In the genomic region with DNA sequence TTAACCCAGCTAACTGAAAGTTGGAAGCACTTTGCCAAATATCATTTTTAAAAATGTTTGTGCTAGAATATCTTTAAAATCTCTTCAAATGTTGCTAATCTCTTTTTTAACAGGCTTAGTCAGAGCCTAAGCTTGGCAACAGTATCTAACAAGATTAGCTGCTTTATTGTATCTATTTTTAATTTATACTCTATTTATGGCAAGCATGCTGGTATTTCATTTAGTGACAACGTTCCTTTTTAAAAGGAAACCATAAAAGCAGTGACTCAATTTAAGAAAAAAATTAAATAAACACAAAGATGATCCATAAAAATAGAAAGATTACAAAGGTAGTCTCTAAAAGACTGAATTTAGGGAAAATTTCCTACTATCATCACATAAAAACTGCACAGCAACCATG, we compare ENCODE assay signal across 19 cellular contexts. TPM values are rescaled to one million over a fixed set of nuclear protein-coding genes. Genes with fewer than 3 reads are reported as not detected.
DNase-seq lines count a peak whose midpoint lies in the region; ATAC-seq, FAIRE-seq and TF ChIP-seq lines count a peak whose summit lies in the region.
"Had no signal": no experiment of that assay in that cellular context is flagged by ENCODE, and none has a peak within 500 bp of the region (broad histone marks: within the 10 kb centered on the region; RNA-seq: fewer than 3 reads in every experiment).

No MANE protein-coding gene starts in this region.

- peaks cover 34% of the 10 kb centered on the region for H3K4me1 Mint-ChIP-seq in activated CD8-positive, alpha-beta T cell treated with anti-CD3 and anti-CD28 coated beads for 36 hours (ENCODE audit: low read depth)
- H3K4me1 Mint-ChIP-seq in activated CD8-positive, alpha-beta T cell treated with anti-CD3 and anti-CD28 coated beads, Interleukin-2, amount 10 ng/mL, durations not matched to agents 7 days and 5 days (ENCODE audit: low read depth), result peaks cover 4% of the 10 kb centered on the region

- H3K4me3 Mint-ChIP-seq in activated CD8-positive, alpha-beta T cell treated with anti-CD3 and anti-CD28 coated beads for 36 hours, result no peak overlapping the region
- no peak overlapping the region for H3K4me3 Mint-ChIP-seq in activated CD8-positive, alpha-beta T cell treated with anti-CD3 and anti-CD28 coated beads, Interleukin-2, amount 10 ng/mL, durations not matched to agents 7 days and 5 days
- H3K4me3 Mint-ChIP-seq: activated CD4-positive, alpha-beta T cell treated with anti-CD3 and anti-CD28 coated beads, Interleukin-2, amount 10 ng/mL, durations not matched to agents 7 days and 5 days; activated naive CD8-positive, alpha-beta T cell treated with anti-CD3 and anti-CD28 coated beads, Interleukin-2, amount 50 U/mL, for 24 hours; activated T-cell treated with anti-CD3 and anti-CD28 coated beads, Interleukin-2, amount 50 U/mL, for 24 hours had no signal

- CTCF ChIA-PET in activated CD8-positive, alpha-beta T cell treated with anti-CD3 and anti-CD28 coated beads for 36 hours (lab: Charles Lee), result interaction anchor here (1.0 to 2.1 kb wide), 2 partner anchors 46 to 235 kb away, joined by 3 to 6 read pairs; partner anchors contain the start of genes NOP10 and NUTM1
- CTCF ChIA-PET in activated CD8-positive, alpha-beta T cell treated with anti-CD3 and anti-CD28 coated beads, Interleukin-2, amount 10 ng/mL, durations not matched to agents 7 days and 5 days (lab: Charles Lee), result interaction anchor here (1.0 to 1.1 kb wide), 2 partner anchors 19 to 71 kb away, joined by 3 read pairs; no protein-coding TSS in a partner anchor

- no peaks in the 10 kb centered on the region for H3K9me3 ChIP-seq in right atrium auricular region
- H3K9me3 ChIP-seq in subcutaneous abdominal adipose tissue (ENCODE audit: control insufficient read depth in 5 of 5, low read length in 5 of 5), result no peaks in the 10 kb centered on the region

- H3K27ac ChIP-seq in right atrium auricular region (peak overlapping the region; percentile 51 to 63), subcutaneous abdominal adipose tissue (ENCODE audit: low read depth, low read length) (peak overlapping the region; percentile 19)
- H3K27ac ChIP-seq: skin epidermis had no signal

- H3K27ac Mint-ChIP-seq in activated CD8-positive, alpha-beta T cell treated with anti-CD3 and anti-CD28 coated beads for 36 hours, result peak overlapping the region; percentile 12
- H3K27ac Mint-ChIP-seq in activated CD8-positive, alpha-beta T cell treated with anti-CD3 and anti-CD28 coated beads, Interleukin-2, amount 10 ng/mL, durations not matched to agents 7 days and 5 days, result no peak overlapping the region
- H3K27ac Mint-ChIP-seq: activated CD4-positive, alpha-beta T cell treated with anti-CD3 and anti-CD28 coated beads, Interleukin-2, amount 10 ng/mL, durations not matched to agents 7 days and 5 days; activated T-cell treated with anti-CD3 and anti-CD28 coated beads, Interleukin-2, amount 50 U/mL, for 24 hours had no signal

- TF ChIP-seq CTCF in activated CD8-positive, alpha-beta T cell treated with anti-CD3 and anti-CD28 coated beads for 36 hours (IDR thresholded peaks at IDR 0.05), result no peak
- no peak for TF ChIP-seq CTCF in right atrium auricular region (IDR thresholded peaks at IDR 0.05)

- peaks cover 12% of the 10 kb centered on the region for H3K36me3 Mint-ChIP-seq in activated CD8-positive, alpha-beta T cell treated with anti-CD3 and anti-CD28 coated beads for 36 hours (ENCODE audit: low read depth)
- peaks cover 17% of the 10 kb centered on the region for H3K36me3 Mint-ChIP-seq in activated CD8-positive, alpha-beta T cell treated with anti-CD3 and anti-CD28 coated beads, Interleukin-2, amount 10 ng/mL, durations not matched to agents 7 days and 5 days (ENCODE audit: low read depth)

- POLR2A ChIA-PET in activated CD8-positive, alpha-beta T cell treated with anti-CD3 and anti-CD28 coated beads for 36 hours (lab: Charles Lee), result no interaction called here
- POLR2A ChIA-PET in activated CD8-positive, alpha-beta T cell treated with anti-CD3 and anti-CD28 coated beads, Interleukin-2, amount 10 ng/mL, durations not matched to agents 7 days and 5 days (lab: Charles Lee), result no interaction called here

- DNase-seq in activated CD8-positive, alpha-beta T cell treated with anti-CD3 and anti-CD28 coated beads for 36 hours, result no peak
- DNase-seq in activated CD8-positive, alpha-beta T cell treated with anti-CD3 and anti-CD28 coated beads, Interleukin-2, amount 10 ng/mL, durations not matched to agents 7 days and 5 days, result no peak
- no peak for DNase-seq in right atrium auricular region (ENCODE audit: low spot score)
- no peak for DNase-seq in COLO829 (ENCODE audit: low spot score)
- DNase-seq in frontal cortex (ENCODE audit: low spot score in 2 of 2), result no peak
- DNase-seq: 8988T; activated CD4-positive, alpha-beta T cell treated with anti-CD3 and anti-CD28 coated beads, Interleukin-2, amount 10 ng/mL, durations not matched to agents 7 days and 5 days; activated naive CD8-positive, alpha-beta T cell treated with anti-CD3 and anti-CD28 coated beads, Interleukin-2, amount 50 U/mL, for 24 hours; activated T-cell treated with anti-CD3 and anti-CD28 coated beads, Interleukin-2, amount 50 U/mL, for 24 hours; islet precursor cell; NCI-H1930; NCI-H524 treated with DMSO at 0.1 percent for 48 hours; trophoblast cell had no signal

- H3K27me3 Mint-ChIP-seq in activated CD8-positive, alpha-beta T cell treated with anti-CD3 and anti-CD28 coated beads for 36 hours, result no peaks in the 10 kb centered on the region
- H3K27me3 Mint-ChIP-seq in activated CD8-positive, alpha-beta T cell treated with anti-CD3 and anti-CD28 coated beads, Interleukin-2, amount 10 ng/mL, durations not matched to agents 7 days and 5 days (ENCODE audit: low read depth), result no peaks in the 10 kb centered on the region
- H3K27me3 Mint-ChIP-seq: activated CD4-positive, alpha-beta T cell treated with anti-CD3 and anti-CD28 coated beads, Interleukin-2, amount 10 ng/mL, durations not matched to agents 7 days and 5 days; activated naive CD8-positive, alpha-beta T cell treated with anti-CD3 and anti-CD28 coated beads, Interleukin-2, amount 50 U/mL, for 24 hours; activated T-cell treated with anti-CD3 and anti-CD28 coated beads, Interleukin-2, amount 50 U/mL, for 24 hours had no signal

- no peaks in the 10 kb centered on the region for H3K36me3 ChIP-seq in right atrium auricular region
- H3K36me3 ChIP-seq in subcutaneous abdominal adipose tissue (ENCODE audit: control insufficient read depth in 5 of 5, insufficient read depth in 5 of 5, low read length in 5 of 5), result peaks cover 0 to 4% (median 2%) of the 10 kb centered on the region in 5 donors

- no peak overlapping the region for H3K4me3 ChIP-seq in right atrium auricular region
- no peak overlapping the region for H3K4me3 ChIP-seq in subcutaneous abdominal adipose tissue (ENCODE audit: low read depth in 1 of 5, low read length in 5 of 5)
- H3K4me3 ChIP-seq: skin epidermis had no signal

- ATAC-seq in activated CD8-positive, alpha-beta T cell treated with anti-CD3 and anti-CD28 coated beads for 36 hours, result no peak
- ATAC-seq in activated CD8-positive, alpha-beta T cell treated with anti-CD3 and anti-CD28 coated beads, Interleukin-2, amount 10 ng/mL, durations not matched to agents 7 days and 5 days, result no peak
- ATAC-seq in SK-N-SH treated with all-trans-retinoic acid at 6 μM for 48 hours (0 out of 3 replicates have a peak, but pooled peaks have one; percentile 21), HG02981 (IDR thresholded peaks at IDR 0.05; ENCODE audit: unreplicated experiment) (no peak)
- ATAC-seq: Panc1 had no signal

- no peak overlapping the region for H3K9ac ChIP-seq in subcutaneous abdominal adipose tissue (ENCODE audit: low read length in 5 of 5)

- H3K27me3 ChIP-seq in right atrium auricular region, result no peaks in the 10 kb centered on the region
- H3K27me3 ChIP-seq in subcutaneous abdominal adipose tissue (ENCODE audit: control insufficient read depth in 5 of 5, insufficient read depth in 4 of 5, low read length in 5 of 5), result no peaks in the 10 kb centered on the region

- H3K4me1 ChIP-seq in right atrium auricular region (peaks cover 0 to 18% of the 10 kb centered on the region in 2 donors), subcutaneous abdominal adipose tissue (ENCODE audit: control insufficient read depth in 5 of 5, insufficient read depth in 5 of 5, low read length in 5 of 5) (peaks cover 0 to 7% (median 0%) of the 10 kb centered on the region in 5 donors)

- no peak for FAIRE-seq in frontal cortex (lab: Jason Lieb, UNC)

- H3K9me3 Mint-ChIP-seq in activated CD8-positive, alpha-beta T cell treated with anti-CD3 and anti-CD28 coated beads for 36 hours, result no peaks in the 10 kb centered on the region
- no peaks in the 10 kb centered on the region for H3K9me3 Mint-ChIP-seq in activated CD8-positive, alpha-beta T cell treated with anti-CD3 and anti-CD28 coated beads, Interleukin-2, amount 10 ng/mL, durations not matched to agents 7 days and 5 days (ENCODE audit: insufficient read depth)
- H3K9me3 Mint-ChIP-seq: activated CD4-positive, alpha-beta T cell treated with anti-CD3 and anti-CD28 coated beads, Interleukin-2, amount 10 ng/mL, durations not matched to agents 7 days and 5 days; activated naive CD8-positive, alpha-beta T cell treated with anti-CD3 and anti-CD28 coated beads, Interleukin-2, amount 50 U/mL, for 24 hours; activated T-cell treated with anti-CD3 and anti-CD28 coated beads, Interleukin-2, amount 50 U/mL, for 24 hours had no signal

- intact Hi-C loops in activated CD8-positive, alpha-beta T cell treated with anti-CD3 and anti-CD28 coated beads for 36 hours (cut with micrococcal nuclease), result no loop called here

TF ChIP-seq in SK-N-SH treated with all-trans-retinoic acid at 6 μM for 48 hours, 23 proteins besides CTCF, POLR2A, EP300 and RAD21:
- peak; percentile 67 for TF ChIP-seq ISL1 (CRISPR knock-in tag; IDR thresholded peaks at IDR 0.05)
- TF ChIP-seq ZC3H10 (CRISPR knock-in tag; IDR thresholded peaks at IDR 0.05), result no peak

RNA-seq across cellular contexts. Expression of gene SLC12A6, which starts 40.5 kb away (rescaled TPM):
- 10 to 100 TPM; 22.2 to 24.8 TPM for total RNA-seq in activated CD8-positive, alpha-beta T cell treated with anti-CD3 and anti-CD28 coated beads for 36 hours
- 10 to 100 TPM; 24.8 to 25.3 TPM for total RNA-seq in activated CD8-positive, alpha-beta T cell treated with anti-CD3 and anti-CD28 coated beads, Interleukin-2, amount 10 ng/mL, durations not matched to agents 7 days and 5 days
- total RNA-seq in right atrium auricular region (10 to 100 TPM; 21.1 to 21.6 TPM), frontal cortex (26.5 TPM)

RNA-seq across cellular contexts. Expression of gene NOP10, which starts 45.9 kb away (rescaled TPM):
- 100 to 1,000 TPM; 225 to 226 TPM for total RNA-seq in activated CD8-positive, alpha-beta T cell treated with anti-CD3 and anti-CD28 coated beads for 36 hours
- 100 to 1,000 TPM; 180 to 182 TPM for total RNA-seq in activated CD8-positive, alpha-beta T cell treated with anti-CD3 and anti-CD28 coated beads, Interleukin-2, amount 10 ng/mL, durations not matched to agents 7 days and 5 days
- 100 to 1,000 TPM; 115 to 120 TPM for total RNA-seq in right atrium auricular region
- total RNA-seq in frontal cortex, result 81.9 TPM

RNA-seq across cellular contexts. Expression of gene NUTM1, which starts 46.1 kb away (rescaled TPM):
- not detected for total RNA-seq in activated CD8-positive, alpha-beta T cell treated with anti-CD3 and anti-CD28 coated beads for 36 hours
- total RNA-seq in activated CD8-positive, alpha-beta T cell treated with anti-CD3 and anti-CD28 coated beads, Interleukin-2, amount 10 ng/mL, durations not matched to agents 7 days and 5 days, result not detected
- not detected for total RNA-seq in right atrium auricular region
- total RNA-seq in frontal cortex, result under 0.01 TPM
- total RNA-seq: activated CD4-positive, alpha-beta T cell treated with anti-CD3 and anti-CD28 coated beads, Interleukin-2, amount 10 ng/mL, durations not matched to agents 7 days and 5 days; mesenteric fat pad had no signal
